13 cellular contexts compared by ENCODE assay signal in genomic region chr2:70888925-70889715, GRCh38. TPM values are rescaled to one million over a fixed set of nuclear protein-coding genes. Genes with fewer than 3 reads are reported as not detected.
DNase-seq lines count a peak whose midpoint lies in the region; ATAC-seq and TF ChIP-seq lines count a peak whose summit lies in the region.
"Had no signal": no experiment of that assay in that cellular context is flagged by ENCODE, and none has a peak within 500 bp of the region (broad histone marks: within the 10 kb centered on the region; RNA-seq: fewer than 3 reads in every experiment).

No MANE protein-coding gene starts in this region.

- peak overlapping the region; percentile 10; the same call in 1 of the 2 replicates for H3K4me3 ChIP-seq in AG04450 (ENCODE audit: low read depth, low read length)
- H3K4me3 ChIP-seq in esophagus muscularis mucosa, result peak overlapping the region; percentile 26 to 60 (median 41)
- no peak overlapping the region for H3K4me3 ChIP-seq in Karpas-422 (ENCODE audit: low read length)
- H3K4me3 ChIP-seq: MG63 had no signal

- POLR2A ChIA-PET in AG04450 (lab: Yijun Ruan, JAX), result no interaction called here
- POLR2A ChIA-PET in naive thymus-derived CD8-positive, alpha-beta T cell (lab: Charles Lee), result no interaction called here

- H3K27ac Mint-ChIP-seq in naive thymus-derived CD8-positive, alpha-beta T cell, result peak overlapping the region in 1 of 10 donors; percentile 18

- TF ChIP-seq EP300 in esophagus muscularis mucosa (IDR thresholded peaks at IDR 0.05), result no peak

- DNase-seq in AG04450 (ENCODE audit: low read depth, low spot score) (no peak), NCI-H1417 treated with DMSO at 0.1 percent for 48 hours (lab: John Stamatoyannopoulos, UW) (peak; percentile 69), esophagus muscularis mucosa (ENCODE audit: extremely low spot score) (peak; percentile 74), Karpas-422 (no peak)
- DNase-seq in naive thymus-derived CD8-positive, alpha-beta T cell, result no peak
- DNase-seq in effector CD8-positive, alpha-beta T cell (lab: John Stamatoyannopoulos, UW), result no peak
- DNase-seq: foreskin keratinocyte, MG63, RPMI8226 had no signal

- TF ChIP-seq POLR2A in esophagus muscularis mucosa (IDR thresholded peaks at IDR 0.05; ENCODE audit: low read depth), result no peak

- no peaks in the 10 kb centered on the region for H3K9me2 ChIP-seq in Karpas-422 (replicated peaks; ENCODE audit: insufficient read depth, low read length)

- H3K9me3 ChIP-seq in AG04450 (ENCODE audit: control insufficient read depth, insufficient read depth, low read length), result peaks cover 4% of the 10 kb centered on the region; the same call in 1 of the 2 replicates
- H3K9me3 ChIP-seq in esophagus muscularis mucosa, result no peaks in the 10 kb centered on the region
- H3K9me3 ChIP-seq in Karpas-422 (ENCODE audit: low read length), result no peaks in the 10 kb centered on the region
- H3K9me3 ChIP-seq: MG63, upper lobe of left lung had no signal

- H3K9me3 Mint-ChIP-seq in naive thymus-derived CD8-positive, alpha-beta T cell, result peaks cover 0 to 2% (median 0%) of the 10 kb centered on the region in 9 donors

- no peaks in the 10 kb centered on the region for H4K20me1 ChIP-seq in Karpas-422 (ENCODE audit: insufficient read depth, low read depth, low read length)

- no peak for ATAC-seq in naive thymus-derived CD8-positive, alpha-beta T cell
- ATAC-seq in GM21360 (IDR thresholded peaks at IDR 0.05; ENCODE audit: unreplicated experiment) (no peak), HG02623 (IDR thresholded peaks at IDR 0.05; ENCODE audit: unreplicated experiment) (no peak)
- ATAC-seq: foreskin keratinocyte had no signal

- TF ChIP-seq CTCF in AG04450 (IDR thresholded peaks at IDR 0.05; ENCODE audit: low read depth, low read length) (no peak), esophagus muscularis mucosa (IDR thresholded peaks at IDR 0.05) (no peak)

- H2AFZ ChIP-seq in Karpas-422 (ENCODE audit: low read length), result no peak overlapping the region

- peaks cover 14 to 33% (median 30%) of the 10 kb centered on the region in 4 donors for H3K4me1 Mint-ChIP-seq in naive thymus-derived CD8-positive, alpha-beta T cell

- H3K36me3 ChIP-seq in esophagus muscularis mucosa (no peaks in the 10 kb centered on the region), Karpas-422 (ENCODE audit: insufficient read depth, low read length) (no peaks in the 10 kb centered on the region)
- H3K36me3 ChIP-seq: MG63, upper lobe of left lung had no signal

- H3K4me1 ChIP-seq in esophagus muscularis mucosa (peaks cover 24 to 33% (median 30%) of the 10 kb centered on the region in 4 donors), Karpas-422 (ENCODE audit: low read length) (no peaks in the 10 kb centered on the region)

- CTCF ChIA-PET in AG04450 (lab: Charles Lee), result interaction anchor here (1.7 kb wide), 1 partner anchor 58 kb away, joined by 5 read pairs; no protein-coding TSS in a partner anchor

- H3K27me3 ChIP-seq in AG04450 (ENCODE audit: control insufficient read depth, insufficient read depth, low read length) (peaks cover 98% of the 10 kb centered on the region), esophagus muscularis mucosa (peaks cover 0 to 96% (median 43%) of the 10 kb centered on the region in 4 donors), Karpas-422 (ENCODE audit: low read length) (no peaks in the 10 kb centered on the region; the same call in 1 of the 2 replicates)
- H3K27me3 ChIP-seq: MG63 had no signal

- H3K27me3 Mint-ChIP-seq in naive thymus-derived CD8-positive, alpha-beta T cell, result peaks cover 53 to 88% (median 75%) of the 10 kb centered on the region in 5 donors

- WGBS in esophagus muscularis mucosa, result 30% methylated on average over 51 of the region's 69 CpGs

- peaks cover 0 to 13% (median 3%) of the 10 kb centered on the region in 3 donors for H3K36me3 Mint-ChIP-seq in naive thymus-derived CD8-positive, alpha-beta T cell

- no peak overlapping the region for H3K4me2 ChIP-seq in Karpas-422 (ENCODE audit: low read depth, low read length, poor library complexity, severe bottlenecking)

- no peak overlapping the region for H3K27ac ChIP-seq in AG04450 (ENCODE audit: low read depth, low read length)
- no peak overlapping the region for H3K27ac ChIP-seq in esophagus muscularis mucosa (replicated peaks in 1 of 4)
- no peak overlapping the region for H3K27ac ChIP-seq in Karpas-422 (ENCODE audit: low read length)
- H3K27ac ChIP-seq: foreskin keratinocyte, skin epidermis, upper lobe of left lung had no signal

- H3K9ac ChIP-seq in Karpas-422 (ENCODE audit: low read length), result no peak overlapping the region

- H3K4me3 Mint-ChIP-seq in naive thymus-derived CD8-positive, alpha-beta T cell, result peak overlapping the region; percentile 72 to 93 (median 82)

- intact Hi-C loops in esophagus muscularis mucosa (cut with DNase I), result no loop called here

- H3K79me2 ChIP-seq in Karpas-422 (ENCODE audit: low read length), result no peaks in the 10 kb centered on the region

RNA-seq across cellular contexts. Expression of gene VAX2, which starts 11.3 kb away (rescaled TPM):
- polyA plus RNA-seq in AG04450 (2011; rRNA removed), result 0.83 and 1.3 TPM in 2 replicates
- polyA minus RNA-seq in AG04450 (2011; rRNA and poly(A)+ RNA removed), result 0.56 and 0.64 TPM in 2 replicates
- 1 to 10 TPM in 3 of 4 donors, under 1 TPM in 1; 0.33 to 2.5 (median 1.5) TPM for total RNA-seq in esophagus muscularis mucosa
- not detected for total RNA-seq in naive thymus-derived CD8-positive, alpha-beta T cell
- not detected for polyA plus RNA-seq in naive thymus-derived CD8-positive, alpha-beta T cell
- total RNA-seq in Karpas-422 (2014; rRNA removed; shearing (Covaris generic); ENCODE audit: low replicate concordance), result not detected in 2 replicates

RNA-seq across cellular contexts. Expression of gene ATP6V1B1, which starts 46.6 kb away (rescaled TPM):
- polyA plus RNA-seq in AG04450 (2011; rRNA removed), result 0.57 and 0.82 TPM in 2 replicates
- polyA minus RNA-seq in AG04450 (2011; rRNA and poly(A)+ RNA removed), result 1.0 and 1.7 TPM in 2 replicates
- total RNA-seq in esophagus muscularis mucosa, result 1 to 10 TPM in 1 of 4 donors, under 1 TPM in 1, not detected in 2; 0.83 to 1.6 TPM
- not detected for total RNA-seq in naive thymus-derived CD8-positive, alpha-beta T cell
- not detected for polyA plus RNA-seq in naive thymus-derived CD8-positive, alpha-beta T cell
- not detected in 2 replicates for total RNA-seq in Karpas-422 (2014; rRNA removed; shearing (Covaris generic); ENCODE audit: low replicate concordance)
- total RNA-seq: foreskin keratinocyte had no signal

RNA-seq across cellular contexts. Expression of gene CD207, which starts 53.5 kb away (rescaled TPM):
- not detected in 2 replicates for polyA plus RNA-seq in AG04450 (2011; rRNA removed)
- not detected in 2 replicates for polyA minus RNA-seq in AG04450 (2011; rRNA and poly(A)+ RNA removed)
- total RNA-seq in esophagus muscularis mucosa, result 1 to 10 TPM in 2 of 4 donors, under 1 TPM in 2; 0.26 to 1.7 (median 0.68) TPM
- not detected for total RNA-seq in naive thymus-derived CD8-positive, alpha-beta T cell
- polyA plus RNA-seq in naive thymus-derived CD8-positive, alpha-beta T cell, result not detected
- not detected in 2 replicates for total RNA-seq in Karpas-422 (2014; rRNA removed; shearing (Covaris generic); ENCODE audit: low replicate concordance)
- total RNA-seq: foreskin keratinocyte had no signal
- polyA plus RNA-seq: foreskin keratinocyte had no signal

Comparison
In these comparisons a context has a peak if more than half of its experiments do, and no peak if none do; other contexts are left out.
1. DNase-seq: peak in NCI-H1417 treated with DMSO at 0.1 percent for 48 hours (single experiment) and esophagus muscularis mucosa (single experiment); none in AG04450 (single experiment), naive thymus-derived CD8-positive, alpha-beta T cell (0 of 10), Karpas-422 (single experiment) and effector CD8-positive, alpha-beta T cell (single experiment).